Comparison of ENCODE assay signal across 25 cellular contexts in genomic region chr19:54312011-54312410, GRCh38. TPM values are rescaled to one million over a fixed set of nuclear protein-coding genes. Genes with fewer than 3 reads are reported as not detected.
"Had no signal": no experiment of that assay in that cellular context is flagged by ENCODE, and none has a peak within 500 bp of the region (broad histone marks: within the 10 kb centered on the region; RNA-seq: fewer than 3 reads in every experiment).

No MANE protein-coding gene starts in this region.

- H3K27ac Mint-ChIP-seq: activated CD4-positive, alpha-beta memory T cell treated with anti-CD3 and anti-CD28 coated beads, Interleukin-2, amount 10 ng/mL, durations not matched to agents 7 days and 5 days; activated CD4-positive, alpha-beta T cell treated with anti-CD3 and anti-CD28 coated beads for 36 hours; activated naive CD8-positive, alpha-beta T cell treated with anti-CD3 and anti-CD28 coated beads, Interleukin-2, amount 10 ng/mL, durations not matched to agents 7 days and 5 days had no signal

- H3K4me2 ChIP-seq: SK-N-SH had no signal

- H3K4me1 ChIP-seq: breast epithelium, Peyer's patch, SJCRH30 had no signal

- DNase-seq: activated CD4-positive, alpha-beta memory T cell treated with anti-CD3 and anti-CD28 coated beads, Interleukin-2, amount 10 ng/mL, durations not matched to agents 7 days and 5 days; activated CD4-positive, alpha-beta T cell treated with anti-CD3 and anti-CD28 coated beads for 36 hours; activated CD4-positive, alpha-beta T cell treated with anti-CD3 and anti-CD28 coated beads, Interleukin-2, amount 50 U/mL, for 1 hour; activated naive CD4-positive, alpha-beta T cell treated with anti-CD3 and anti-CD28 coated beads, Interleukin-2, amount 50 U/mL, for 16 hours; activated naive CD8-positive, alpha-beta T cell treated with anti-CD3 and anti-CD28 coated beads, Interleukin-2, amount 10 ng/mL, durations not matched to agents 7 days and 5 days; activated T-cell treated with anti-CD3 and anti-CD28 coated beads, Interleukin-2, amount 50 U/mL, for 1 hour; MM.1S; NCI-H1105; NCI-H1436; NCI-H1694 treated with DMSO at 0.1 percent for 48 hours; NCI-H2029 treated with DMSO at 0.1 percent for 48 hours; NCI-H446 treated with DMSO at 0.1 percent for 48 hours; NCI-H524 treated with DMSO at 0.1 percent for 48 hours; NCI-H748 treated with DMSO at 0.1 percent for 48 hours; Peyer's patch; SJCRH30; SK-N-SH; T-helper 1 cell; WERI-Rb-1 had no signal

- H3K4me3 Mint-ChIP-seq: activated CD4-positive, alpha-beta memory T cell treated with anti-CD3 and anti-CD28 coated beads, Interleukin-2, amount 10 ng/mL, durations not matched to agents 7 days and 5 days; activated CD4-positive, alpha-beta T cell treated with anti-CD3 and anti-CD28 coated beads for 36 hours; activated naive CD8-positive, alpha-beta T cell treated with anti-CD3 and anti-CD28 coated beads, Interleukin-2, amount 10 ng/mL, durations not matched to agents 7 days and 5 days had no signal

- H3K4me1 Mint-ChIP-seq: activated CD4-positive, alpha-beta T cell treated with anti-CD3 and anti-CD28 coated beads for 36 hours had no signal

- H3K36me3 ChIP-seq: breast epithelium, Peyer's patch, SJCRH30, WERI-Rb-1 had no signal

- H3K4me3 ChIP-seq: breast epithelium, K562, Peyer's patch, SJCRH30 had no signal

- H3K27me3 ChIP-seq: Peyer's patch had no signal

- H3K9ac ChIP-seq: SK-N-SH had no signal

- H3K9me3 ChIP-seq: breast epithelium, Peyer's patch, SJCRH30, SK-N-SH had no signal

- H3K9me3 Mint-ChIP-seq: activated CD4-positive, alpha-beta memory T cell treated with anti-CD3 and anti-CD28 coated beads, Interleukin-2, amount 10 ng/mL, durations not matched to agents 7 days and 5 days; activated naive CD8-positive, alpha-beta T cell treated with anti-CD3 and anti-CD28 coated beads, Interleukin-2, amount 10 ng/mL, durations not matched to agents 7 days and 5 days had no signal

- H3K27ac ChIP-seq: breast epithelium, Peyer's patch, RWPE1, SJCRH30, WERI-Rb-1 had no signal

- H3K36me3 Mint-ChIP-seq: activated naive CD8-positive, alpha-beta T cell treated with anti-CD3 and anti-CD28 coated beads, Interleukin-2, amount 10 ng/mL, durations not matched to agents 7 days and 5 days had no signal

RNA-seq across cellular contexts. Expression of gene LILRA5, which starts 1.0 kb away (rescaled TPM):
- total RNA-seq: activated CD4-positive, alpha-beta memory T cell treated with anti-CD3 and anti-CD28 coated beads, Interleukin-2, amount 10 ng/mL, durations not matched to agents 7 days and 5 days; activated CD4-positive, alpha-beta T cell treated with anti-CD3 and anti-CD28 coated beads for 36 hours; activated naive CD8-positive, alpha-beta T cell treated with anti-CD3 and anti-CD28 coated beads, Interleukin-2, amount 10 ng/mL, durations not matched to agents 7 days and 5 days; K562; SJCRH30; T-helper 2 cell treated with Interferon-gamma antibody and Interleukin-4, amounts not matched to agents 100 ng/mL and 5 ng/mL, for 36 hours had no signal
- polyA plus RNA-seq: K562, SK-N-SH had no signal

RNA-seq across cellular contexts. Expression of gene LILRA4, which starts 27.0 kb away (rescaled TPM):
- total RNA-seq: activated CD4-positive, alpha-beta memory T cell treated with anti-CD3 and anti-CD28 coated beads, Interleukin-2, amount 10 ng/mL, durations not matched to agents 7 days and 5 days; activated CD4-positive, alpha-beta T cell treated with anti-CD3 and anti-CD28 coated beads for 36 hours; activated naive CD8-positive, alpha-beta T cell treated with anti-CD3 and anti-CD28 coated beads, Interleukin-2, amount 10 ng/mL, durations not matched to agents 7 days and 5 days; aorta; K562; Peyer's patch; Right ventricle myocardium superior; SJCRH30; T-helper 2 cell treated with Interferon-gamma antibody and Interleukin-4, amounts not matched to agents 100 ng/mL and 5 ng/mL, for 36 hours had no signal
- polyA plus RNA-seq: aorta, K562, SK-N-SH had no signal

RNA-seq across cellular contexts. Expression of gene LILRB2, which starts 31.1 kb away (rescaled TPM):
- total RNA-seq: activated CD4-positive, alpha-beta memory T cell treated with anti-CD3 and anti-CD28 coated beads, Interleukin-2, amount 10 ng/mL, durations not matched to agents 7 days and 5 days; activated CD4-positive, alpha-beta T cell treated with anti-CD3 and anti-CD28 coated beads for 36 hours; K562; SJCRH30; T-helper 2 cell treated with Interferon-gamma antibody and Interleukin-4, amounts not matched to agents 100 ng/mL and 5 ng/mL, for 36 hours had no signal
- polyA plus RNA-seq: K562, SK-N-SH had no signal

RNA-seq across cellular contexts. Expression of gene LAIR1, which starts 52.7 kb away (rescaled TPM):
- total RNA-seq: SJCRH30 had no signal
- polyA plus RNA-seq: SK-N-SH had no signal

RNA-seq across cellular contexts. Expression of gene LILRB5, which starts 54.9 kb away (rescaled TPM):
- total RNA-seq: activated CD4-positive, alpha-beta memory T cell treated with anti-CD3 and anti-CD28 coated beads, Interleukin-2, amount 10 ng/mL, durations not matched to agents 7 days and 5 days; activated CD4-positive, alpha-beta T cell treated with anti-CD3 and anti-CD28 coated beads for 36 hours; K562; T-helper 2 cell treated with Interferon-gamma antibody and Interleukin-4, amounts not matched to agents 100 ng/mL and 5 ng/mL, for 36 hours had no signal
- polyA plus RNA-seq: K562, SK-N-SH had no signal
